In genomic region chr9:116686135-116686534, GRCh38 we compare ENCODE assay signal across 9 cellular contexts. TPM values are rescaled to one million over a fixed set of nuclear protein-coding genes. Genes with fewer than 3 reads are reported as not detected.
DNase-seq lines count a peak whose midpoint lies in the region; TF ChIP-seq lines count a peak whose summit lies in the region.
"Had no signal": no experiment of that assay in that cellular context is flagged by ENCODE, and none has a peak within 500 bp of the region (broad histone marks: within the 10 kb centered on the region; RNA-seq: fewer than 3 reads in every experiment).

No MANE protein-coding gene starts in this region.

- peaks cover 40% of the 10 kb centered on the region for H3K4me1 Mint-ChIP-seq in activated CD4-positive, alpha-beta T cell treated with anti-CD3 and anti-CD28 coated beads, Interleukin-2, amount 10 ng/mL, durations not matched to agents 7 days and 5 days

- H3K4me3 ChIP-seq in OCI-LY3 (ENCODE audit: low read length) = peak overlapping the region; percentile 82
- peak overlapping the region; percentile 79 for H3K4me3 ChIP-seq in fibroblast of mammary gland (ENCODE audit: control insufficient read depth, low read depth, low read length)
- no peak overlapping the region for H3K4me3 ChIP-seq in skeletal muscle satellite cell (ENCODE audit: low read length)

- no peak for TF ChIP-seq CTCF in OCI-LY3 (IDR thresholded peaks at IDR 0.05; ENCODE audit: low read depth, low read length)
- no peak for TF ChIP-seq CTCF in fibroblast of mammary gland (conservative IDR thresholded peaks at IDR 0.05; ENCODE audit: control insufficient read depth, insufficient read depth, low read depth, low read length)

- H3K4me2 ChIP-seq in OCI-LY3 (ENCODE audit: low read length) (peak overlapping the region; percentile 90), skeletal muscle satellite cell (ENCODE audit: low read length) (peak overlapping the region; percentile 82)

- peaks cover 30% of the 10 kb centered on the region for H4K20me1 ChIP-seq in OCI-LY3 (ENCODE audit: insufficient read depth, low read length)

- POLR2A ChIA-PET in activated CD4-positive, alpha-beta T cell treated with anti-CD3 and anti-CD28 coated beads, Interleukin-2, amount 10 ng/mL, durations not matched to agents 7 days and 5 days (lab: Charles Lee) = no interaction called here

- H3K9me3 ChIP-seq in OCI-LY3 (ENCODE audit: insufficient read depth, low read length) = 0 out of 2 replicates have a peak, but pooled peaks cover 6% of the 10 kb centered on the region
- H3K9me3 ChIP-seq in skeletal muscle satellite cell (replicated peaks; ENCODE audit: low read length) = no peaks in the 10 kb centered on the region

- peak overlapping the region; percentile 85 for H3K4me3 Mint-ChIP-seq in activated CD4-positive, alpha-beta T cell treated with anti-CD3 and anti-CD28 coated beads, Interleukin-2, amount 10 ng/mL, durations not matched to agents 7 days and 5 days

- H3K9ac ChIP-seq in OCI-LY3 (ENCODE audit: low read length) (peak overlapping the region; percentile 78), skeletal muscle satellite cell (ENCODE audit: low read depth, low read length) (no peak overlapping the region)

- no peak overlapping the region for H3K27ac ChIP-seq in OCI-LY3 (ENCODE audit: low read length)

- 0 out of 2 replicates have a peak overlapping the region, but pooled peaks have one; percentile 59 for H2AFZ ChIP-seq in OCI-LY3 (ENCODE audit: low read depth, low read length)

- H3K27me3 Mint-ChIP-seq in activated CD4-positive, alpha-beta T cell treated with anti-CD3 and anti-CD28 coated beads, Interleukin-2, amount 10 ng/mL, durations not matched to agents 7 days and 5 days = no peaks in the 10 kb centered on the region

- H3K36me3 ChIP-seq in OCI-LY3 (replicated peaks; ENCODE audit: low read depth, low read length) (peaks cover 12% of the 10 kb centered on the region), skeletal muscle satellite cell (ENCODE audit: insufficient read depth, low read length) (no peaks in the 10 kb centered on the region)

- peaks cover 37% of the 10 kb centered on the region for H3K79me2 ChIP-seq in OCI-LY3 (ENCODE audit: low read length)

- H3K9me3 Mint-ChIP-seq in activated CD4-positive, alpha-beta T cell treated with anti-CD3 and anti-CD28 coated beads, Interleukin-2, amount 10 ng/mL, durations not matched to agents 7 days and 5 days = peaks cover 4% of the 10 kb centered on the region

- H3K27me3 ChIP-seq in OCI-LY3 (ENCODE audit: low read depth, low read length) = no peaks in the 10 kb centered on the region
- no peaks in the 10 kb centered on the region for H3K27me3 ChIP-seq in skeletal muscle satellite cell (ENCODE audit: control insufficient read depth, insufficient read depth, low read length)

- peaks cover 17% of the 10 kb centered on the region for H3K4me1 ChIP-seq in OCI-LY3 (ENCODE audit: low read length)
- peaks cover 27% of the 10 kb centered on the region for H3K4me1 ChIP-seq in skeletal muscle satellite cell (ENCODE audit: control insufficient read depth, insufficient read depth, low read length)

- H3K36me3 Mint-ChIP-seq in activated CD4-positive, alpha-beta T cell treated with anti-CD3 and anti-CD28 coated beads, Interleukin-2, amount 10 ng/mL, durations not matched to agents 7 days and 5 days (ENCODE audit: low read depth) = peaks cover 5% of the 10 kb centered on the region

- H3K27ac Mint-ChIP-seq in activated CD4-positive, alpha-beta T cell treated with anti-CD3 and anti-CD28 coated beads, Interleukin-2, amount 10 ng/mL, durations not matched to agents 7 days and 5 days = peak overlapping the region; percentile 91

- DNase-seq in activated CD4-positive, alpha-beta T cell treated with anti-CD3 and anti-CD28 coated beads, Interleukin-2, amount 10 ng/mL, durations not matched to agents 7 days and 5 days = no peak
- DNase-seq in activated CD4-positive, alpha-beta T cell treated with anti-CD3 and anti-CD28 coated beads, Interleukin-2, amount 50 U/mL, for 1 hour = no peak
- DNase-seq in fibroblast of mammary gland (ENCODE audit: low read depth) = no peak
- DNase-seq in COLO829 (ENCODE audit: low spot score) = no peak
- DNase-seq in EL = no peak
- DNase-seq in GM19238 (ENCODE audit: insufficient read length, low spot score) = no peak
- DNase-seq: nucleus accumbens had no signal

- CTCF ChIA-PET in activated CD4-positive, alpha-beta T cell treated with anti-CD3 and anti-CD28 coated beads, Interleukin-2, amount 10 ng/mL, durations not matched to agents 7 days and 5 days (lab: Charles Lee) = interaction anchor here (0.9 kb wide), 1 partner anchor 12 kb away, joined by 3 read pairs; no protein-coding TSS in a partner anchor

RNA-seq across cellular contexts. Expression of gene TRIM32, which starts 1.0 kb away (rescaled TPM):
- 10 to 100 TPM; 17.9 to 18.3 TPM for total RNA-seq in activated CD4-positive, alpha-beta T cell treated with anti-CD3 and anti-CD28 coated beads, Interleukin-2, amount 10 ng/mL, durations not matched to agents 7 days and 5 days
- 20.3 and 20.8 TPM in 2 replicates for total RNA-seq in skeletal muscle satellite cell (2012; rRNA removed)
